27 cellular contexts compared by ENCODE assay signal in the genomic region with DNA sequence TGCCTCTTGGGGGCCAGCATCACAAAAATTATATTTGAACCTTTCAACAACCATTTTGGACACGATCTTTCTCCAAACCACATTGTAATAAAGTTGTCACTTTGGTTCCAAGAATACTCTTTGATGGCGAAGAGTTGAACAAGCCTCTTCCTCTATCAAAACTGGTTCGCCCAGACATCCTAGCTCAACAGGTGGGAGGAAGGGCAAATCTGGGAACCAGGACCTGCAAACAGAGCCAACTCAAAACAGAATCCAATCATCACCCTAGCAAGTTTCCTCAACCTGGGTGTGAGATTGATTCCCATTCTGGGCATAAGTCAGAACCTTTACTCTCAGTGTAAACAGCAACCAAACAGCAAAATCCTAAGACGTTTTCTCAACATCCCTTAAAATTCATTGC.
"Had no signal": no experiment of that assay in that cellular context is flagged by ENCODE, and none has a peak within 500 bp of the region (broad histone marks: within the 10 kb centered on the region; RNA-seq: fewer than 3 reads in every experiment).

No MANE protein-coding gene starts in this region.

- DNase-seq: cortex of kidney; dorsolateral prefrontal cortex; effector CD4-positive, alpha-beta T cell; foreskin fibroblast; gastrocnemius medialis; head of caudate nucleus; left colon; left ventricle myocardium superior; lower lobe of right lung; mucosa of descending colon; naive B cell; nucleus accumbens; stimulated activated CD4-positive, alpha-beta T cell treated with anti-CD3 and anti-CD28 coated beads, Interleukin-12 subunit alpha, Interleukin-12 subunit beta, amount 100 ng/mL, for 4 hours; stimulated activated CD4-positive, alpha-beta T cell treated with anti-CD3 and anti-CD28 coated beads, Interleukin-1b, Interleukin-23, amount 100 ng/mL, for 48 hours; stimulated activated CD4-positive, alpha-beta T cell treated with anti-CD3 and anti-CD28 coated beads, Interleukin-4, amount 100 ng/mL, for 1 hour; stimulated activated CD8-positive, alpha-beta memory T cell treated with anti-CD3 and anti-CD28 coated beads, Interleukin-4, amount 100 ng/mL, for 48 hours; stimulated activated naive CD8-positive, alpha-beta T cell treated with anti-CD3 and anti-CD28 coated beads, Interleukin-15, Interleukin-2, amounts not matched to agents 100 U/mL and 50 U/mL, for 24 hours; substantia nigra; testis; tibial artery; upper lobe of left lung had no signal

- H3K4me1 ChIP-seq: gastrocnemius medialis, lower lobe of right lung, prostate gland, right atrium auricular region, testis, tibial artery, upper lobe of left lung had no signal

- H3K4me1 Mint-ChIP-seq: naive B cell, nephron had no signal

- H3K9me3 Mint-ChIP-seq: mesothelial cell of epicardium, nephron had no signal

- H3K4me3 ChIP-seq: dorsolateral prefrontal cortex, gastrocnemius medialis, lower lobe of right lung, mucosa of descending colon, prostate gland, right atrium auricular region, smooth muscle cell, testis, tibial artery, upper lobe of left lung had no signal

- H3K27ac Mint-ChIP-seq: mesothelial cell of epicardium, naive B cell had no signal

- H3K27ac ChIP-seq: dorsolateral prefrontal cortex, gastrocnemius medialis, lower lobe of right lung, prostate gland, right atrium auricular region, testis, tibial artery, upper lobe of left lung had no signal

- H3K4me3 Mint-ChIP-seq: mesothelial cell of epicardium, naive B cell, nephron had no signal

- H3K36me3 Mint-ChIP-seq: mesothelial cell of epicardium, naive B cell had no signal

- H3K36me3 ChIP-seq: gastrocnemius medialis, lower lobe of right lung, prostate gland, right atrium auricular region, tibial artery, upper lobe of left lung had no signal

- ATAC-seq: gastrocnemius medialis; left colon; left ventricle myocardium superior; lower lobe of right lung; sciatic nerve; stimulated activated naive CD8-positive, alpha-beta T cell treated with anti-CD3 and anti-CD28 coated beads, Interleukin-15, Interleukin-2, amounts not matched to agents 100 U/mL and 50 U/mL, for 24 hours had no signal

- H3K27me3 ChIP-seq: gastrocnemius medialis, right atrium auricular region, testis, tibial artery, upper lobe of left lung had no signal

- H3K4me2 ChIP-seq: smooth muscle cell had no signal

- H3K9me3 ChIP-seq: gastrocnemius medialis, lower lobe of right lung, mucosa of descending colon, prostate gland, right atrium auricular region, testis, tibial artery, upper lobe of left lung had no signal
